In genomic region chr20:43895235-43895634, GRCh38 we compare ENCODE assay signal across 18 cellular contexts. TPM values are rescaled to one million over a fixed set of nuclear protein-coding genes. Genes with fewer than 3 reads are reported as not detected.
DNase-seq lines count a peak whose midpoint lies in the region; ATAC-seq and TF ChIP-seq lines count a peak whose summit lies in the region.
"Had no signal": no experiment of that assay in that cellular context is flagged by ENCODE, and none has a peak within 500 bp of the region (broad histone marks: within the 10 kb centered on the region; RNA-seq: fewer than 3 reads in every experiment).

No MANE protein-coding gene starts in this region.

- no peak for TF ChIP-seq CTCF in fibroblast of mammary gland (conservative IDR thresholded peaks at IDR 0.05; ENCODE audit: control insufficient read depth, insufficient read depth, low read depth, low read length)

- CTCF ChIA-PET in activated CD8-positive, alpha-beta memory T cell treated with anti-CD3 and anti-CD28 coated beads, Interleukin-2, amount 10 ng/mL, durations not matched to agents 7 days and 5 days (lab: Charles Lee), result no interaction called here

- H3K4me3 ChIP-seq in NT2/D1 (ENCODE audit: insufficient read length, low read depth) (no peak overlapping the region), fibroblast of mammary gland (ENCODE audit: control insufficient read depth, low read depth, low read length) (no peak overlapping the region)
- H3K4me3 ChIP-seq: BLaER1, Peyer's patch had no signal

- H3K27me3 Mint-ChIP-seq in stimulated activated naive B cell treated with anti-CD40 and anti-IgM and Interleukin-4, amounts not matched to agents 10 μg/mL and 1 μg/mL and 100 μg/mL, for 72 hours, result peaks cover 27 to 58% of the 10 kb centered on the region in 2 donors
- peaks cover 55% of the 10 kb centered on the region for H3K27me3 Mint-ChIP-seq in activated CD8-positive, alpha-beta memory T cell treated with anti-CD3 and anti-CD28 coated beads, Interleukin-2, amount 10 ng/mL, durations not matched to agents 7 days and 5 days

- no peaks in the 10 kb centered on the region for H3K27me3 ChIP-seq in NT2/D1 (ENCODE audit: insufficient read depth, insufficient read length)
- H3K27me3 ChIP-seq: BLaER1, Peyer's patch had no signal

- peak; percentile 58 for DNase-seq in EL
- DNase-seq in NT2/D1 (ENCODE audit: low read depth, low spot score), result no peak
- DNase-seq in fibroblast of mammary gland (ENCODE audit: low read depth), result peak; percentile 85
- peak; percentile 20 for DNase-seq in stromal cell of bone marrow (ENCODE audit: low read depth)
- no peak for DNase-seq in stimulated activated naive B cell treated with anti-CD40 and anti-IgM and Interleukin-4, amounts not matched to agents 10 μg/mL and 1 μg/mL and 100 μg/mL, for 72 hours
- DNase-seq in activated CD8-positive, alpha-beta memory T cell treated with anti-CD3 and anti-CD28 coated beads, Interleukin-2, amount 10 ng/mL, durations not matched to agents 7 days and 5 days, result no peak
- DNase-seq: ACHN, Karpas-422, NCI-H1105 treated with DMSO at 0.1 percent for 48 hours, NCI-H187, NCI-H2171, NCI-H82, Peyer's patch, Right ventricle myocardium superior had no signal

- no peak overlapping the region for H3K27ac Mint-ChIP-seq in stimulated activated naive B cell treated with anti-CD40 and anti-IgM and Interleukin-4, amounts not matched to agents 10 μg/mL and 1 μg/mL and 100 μg/mL, for 72 hours
- H3K27ac Mint-ChIP-seq in activated CD8-positive, alpha-beta memory T cell treated with anti-CD3 and anti-CD28 coated beads, Interleukin-2, amount 10 ng/mL, durations not matched to agents 7 days and 5 days, result no peak overlapping the region

- no peak overlapping the region for H3K4me3 Mint-ChIP-seq in stimulated activated naive B cell treated with anti-CD40 and anti-IgM and Interleukin-4, amounts not matched to agents 10 μg/mL and 1 μg/mL and 100 μg/mL, for 72 hours
- no peak overlapping the region for H3K4me3 Mint-ChIP-seq in activated CD8-positive, alpha-beta memory T cell treated with anti-CD3 and anti-CD28 coated beads, Interleukin-2, amount 10 ng/mL, durations not matched to agents 7 days and 5 days

- H3K9ac ChIP-seq in NT2/D1 (ENCODE audit: insufficient read length, low read depth), result peak overlapping the region; percentile 37
- H3K9ac ChIP-seq: BLaER1 had no signal

- ATAC-seq in stimulated activated naive B cell treated with anti-CD40 and anti-IgM and Interleukin-4, amounts not matched to agents 10 μg/mL and 1 μg/mL and 100 μg/mL, for 72 hours (replicated peaks), result no peak
- no peak for ATAC-seq in activated CD8-positive, alpha-beta memory T cell treated with anti-CD3 and anti-CD28 coated beads, Interleukin-2, amount 10 ng/mL, durations not matched to agents 7 days and 5 days
- no peak for ATAC-seq in GM19395 (IDR thresholded peaks at IDR 0.05; ENCODE audit: unreplicated experiment)
- ATAC-seq: SK-N-SH treated with all-trans-retinoic acid at 6 μM for 48 hours had no signal

- H3K9me3 Mint-ChIP-seq in stimulated activated naive B cell treated with anti-CD40 and anti-IgM and Interleukin-4, amounts not matched to agents 10 μg/mL and 1 μg/mL and 100 μg/mL, for 72 hours, result peaks cover 10 to 13% of the 10 kb centered on the region in 2 donors
- H3K9me3 Mint-ChIP-seq in activated CD8-positive, alpha-beta memory T cell treated with anti-CD3 and anti-CD28 coated beads, Interleukin-2, amount 10 ng/mL, durations not matched to agents 7 days and 5 days (ENCODE audit: low read depth), result peaks cover 2% of the 10 kb centered on the region

- peaks cover 10% of the 10 kb centered on the region for H3K4me1 ChIP-seq in NT2/D1 (ENCODE audit: insufficient read depth, insufficient read length)

- no peaks in the 10 kb centered on the region for H3K36me3 ChIP-seq in NT2/D1 (ENCODE audit: insufficient read depth, insufficient read length, low read length)
- H3K36me3 ChIP-seq: BLaER1, Peyer's patch had no signal

- H3K9me3 ChIP-seq in NT2/D1 (ENCODE audit: insufficient read depth, low read length), result peaks cover 17% of the 10 kb centered on the region
- H3K9me3 ChIP-seq: Peyer's patch had no signal

- no peaks in the 10 kb centered on the region for H3K36me3 Mint-ChIP-seq in stimulated activated naive B cell treated with anti-CD40 and anti-IgM and Interleukin-4, amounts not matched to agents 10 μg/mL and 1 μg/mL and 100 μg/mL, for 72 hours
- peaks cover 2% of the 10 kb centered on the region for H3K36me3 Mint-ChIP-seq in activated CD8-positive, alpha-beta memory T cell treated with anti-CD3 and anti-CD28 coated beads, Interleukin-2, amount 10 ng/mL, durations not matched to agents 7 days and 5 days

- no peaks in the 10 kb centered on the region for H3K4me1 Mint-ChIP-seq in stimulated activated naive B cell treated with anti-CD40 and anti-IgM and Interleukin-4, amounts not matched to agents 10 μg/mL and 1 μg/mL and 100 μg/mL, for 72 hours
- H3K4me1 Mint-ChIP-seq in activated CD8-positive, alpha-beta memory T cell treated with anti-CD3 and anti-CD28 coated beads, Interleukin-2, amount 10 ng/mL, durations not matched to agents 7 days and 5 days, result no peaks in the 10 kb centered on the region

RNA-seq across cellular contexts. Expression of gene TOX2, which starts 19.4 kb away (rescaled TPM):
- 1 to 10 TPM; 1.8 to 1.9 TPM for total RNA-seq in activated CD8-positive, alpha-beta memory T cell treated with anti-CD3 and anti-CD28 coated beads, Interleukin-2, amount 10 ng/mL, durations not matched to agents 7 days and 5 days
- total RNA-seq: G401 had no signal

Comparison
In these comparisons a context has a peak if more than half of its experiments do, and no peak if none do; other contexts are left out.
1. DNase-seq: peak in EL (single experiment), fibroblast of mammary gland (single experiment) and stromal cell of bone marrow (single experiment); none in NT2/D1 (single experiment), stimulated activated naive B cell treated with anti-CD40 and anti-IgM and Interleukin-4, amounts not matched to agents 10 μg/mL and 1 μg/mL and 100 μg/mL, for 72 hours (single experiment) and activated CD8-positive, alpha-beta memory T cell treated with anti-CD3 and anti-CD28 coated beads, Interleukin-2, amount 10 ng/mL, durations not matched to agents 7 days and 5 days (single experiment).